ENCODE assay signal across 14 cellular contexts in the genomic region with DNA sequence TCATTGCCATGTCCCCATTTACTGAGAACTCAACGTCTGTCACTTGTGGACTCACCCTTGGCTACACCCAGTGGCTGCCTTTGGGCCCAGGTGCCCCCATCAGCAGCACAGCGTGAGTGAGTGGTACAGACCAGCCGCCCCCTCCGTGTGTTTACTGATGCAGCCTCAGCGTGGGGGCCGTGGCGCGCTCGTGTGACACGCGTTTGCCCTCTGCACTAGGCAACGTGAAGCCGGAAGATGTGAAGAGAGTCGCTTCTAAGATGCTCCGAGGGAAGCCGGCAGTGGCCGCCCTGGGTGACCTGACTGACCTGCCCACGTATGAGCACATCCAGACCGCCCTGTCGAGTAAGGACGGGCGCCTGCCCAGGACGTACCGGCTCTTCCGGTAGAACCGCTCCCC. TPM values are rescaled to one million over a fixed set of nuclear protein-coding genes. Genes with fewer than 3 reads are reported as not detected.
DNase-seq lines count a peak whose midpoint lies in the region; ATAC-seq and TF ChIP-seq lines count a peak whose summit lies in the region.
"Had no signal": no experiment of that assay in that cellular context is flagged by ENCODE, and none has a peak within 500 bp of the region (broad histone marks: within the 10 kb centered on the region; RNA-seq: fewer than 3 reads in every experiment).

No MANE protein-coding gene starts in this region.

- no peaks in the 10 kb centered on the region for H3K9me3 Mint-ChIP-seq in activated T-cell treated with anti-CD3 and anti-CD28 coated beads, Interleukin-2, amount 50 U/mL, for 24 hours
- H3K9me3 Mint-ChIP-seq in activated T-cell treated with anti-CD3 and anti-CD28 coated beads, Interleukin-2, amount 50 U/mL, for 72 hours = no peaks in the 10 kb centered on the region
- H3K9me3 Mint-ChIP-seq in endothelial cell (ENCODE audit: unreplicated experiment) = no peaks in the 10 kb centered on the region
- H3K9me3 Mint-ChIP-seq: CD4-positive, alpha-beta memory T cell; H9 had no signal

- peaks cover 95% of the 10 kb centered on the region for H3K36me3 Mint-ChIP-seq in activated T-cell treated with anti-CD3 and anti-CD28 coated beads, Interleukin-2, amount 50 U/mL, for 24 hours (ENCODE audit: low read depth)
- H3K36me3 Mint-ChIP-seq in activated T-cell treated with anti-CD3 and anti-CD28 coated beads, Interleukin-2, amount 50 U/mL, for 72 hours (ENCODE audit: insufficient read depth in 2 of 2) = peaks cover 1 to 5% of the 10 kb centered on the region in 2 donors
- H3K36me3 Mint-ChIP-seq in endothelial cell (ENCODE audit: low read depth, unreplicated experiment) = peaks cover 19% of the 10 kb centered on the region

- no peak for ATAC-seq in activated T-cell treated with anti-CD3 and anti-CD28 coated beads, Interleukin-2, amount 50 U/mL, for 72 hours (replicated peaks in 1 of 2)
- ATAC-seq in HG02610 (IDR thresholded peaks at IDR 0.05; ENCODE audit: unreplicated experiment) = no peak
- ATAC-seq: A549 had no signal

- H3K4me3 ChIP-seq in LNCaP clone FGC (ENCODE audit: low read depth, low read length) = peak overlapping the region; percentile 36
- H3K4me3 ChIP-seq: A549 had no signal

- peak overlapping the region; percentile 37 for H3K27ac Mint-ChIP-seq in activated T-cell treated with anti-CD3 and anti-CD28 coated beads, Interleukin-2, amount 50 U/mL, for 24 hours
- no peak overlapping the region for H3K27ac Mint-ChIP-seq in activated T-cell treated with anti-CD3 and anti-CD28 coated beads, Interleukin-2, amount 50 U/mL, for 72 hours
- H3K27ac Mint-ChIP-seq in endothelial cell (ENCODE audit: unreplicated experiment) = no peak overlapping the region
- H3K27ac Mint-ChIP-seq: CD14-positive monocyte; CD4-positive, alpha-beta memory T cell; H9 had no signal

- H3K27me3 Mint-ChIP-seq in activated T-cell treated with anti-CD3 and anti-CD28 coated beads, Interleukin-2, amount 50 U/mL, for 24 hours = no peaks in the 10 kb centered on the region
- no peaks in the 10 kb centered on the region for H3K27me3 Mint-ChIP-seq in activated T-cell treated with anti-CD3 and anti-CD28 coated beads, Interleukin-2, amount 50 U/mL, for 72 hours (ENCODE audit: low read depth)
- peaks cover 2% of the 10 kb centered on the region for H3K27me3 Mint-ChIP-seq in endothelial cell (ENCODE audit: unreplicated experiment)
- H3K27me3 Mint-ChIP-seq: CD4-positive, alpha-beta memory T cell had no signal

- TF ChIP-seq CTCF in LNCaP clone FGC (IDR thresholded peaks at IDR 0.05; ENCODE audit: control insufficient read depth, extremely low read depth, insufficient read depth) (no peak), endothelial cell (IDR thresholded peaks at IDR 0.05; ENCODE audit: unreplicated experiment) (no peak)

- no peak for DNase-seq in activated T-cell treated with anti-CD3 and anti-CD28 coated beads, Interleukin-2, amount 50 U/mL, for 24 hours
- no peak for DNase-seq in activated T-cell treated with anti-CD3 and anti-CD28 coated beads, Interleukin-2, amount 50 U/mL, for 72 hours
- DNase-seq in LNCaP clone FGC (ENCODE audit: low read depth) = peak; percentile 76
- DNase-seq in endothelial cell (ENCODE audit: low spot score) = no peak
- no peak for DNase-seq in T1000 (lab: John Stamatoyannopoulos, UW)
- DNase-seq: AML-193; CD4-positive, alpha-beta memory T cell; DMS153; DMS79; GDM1; H9 had no signal

- peaks cover 10% of the 10 kb centered on the region for H3K4me1 Mint-ChIP-seq in activated T-cell treated with anti-CD3 and anti-CD28 coated beads, Interleukin-2, amount 50 U/mL, for 24 hours (ENCODE audit: low read depth)
- H3K4me1 Mint-ChIP-seq in activated T-cell treated with anti-CD3 and anti-CD28 coated beads, Interleukin-2, amount 50 U/mL, for 72 hours (ENCODE audit: low read depth) = peaks cover 14% of the 10 kb centered on the region
- H3K4me1 Mint-ChIP-seq in endothelial cell (ENCODE audit: unreplicated experiment) = no peaks in the 10 kb centered on the region
- H3K4me1 Mint-ChIP-seq: CD14-positive monocyte; CD4-positive, alpha-beta memory T cell; H9 had no signal

- H3K4me3 Mint-ChIP-seq in activated T-cell treated with anti-CD3 and anti-CD28 coated beads, Interleukin-2, amount 50 U/mL, for 24 hours = no peak overlapping the region
- H3K4me3 Mint-ChIP-seq in activated T-cell treated with anti-CD3 and anti-CD28 coated beads, Interleukin-2, amount 50 U/mL, for 72 hours = no peak overlapping the region
- H3K4me3 Mint-ChIP-seq in endothelial cell (ENCODE audit: unreplicated experiment) = peak overlapping the region; percentile 83
- H3K4me3 Mint-ChIP-seq: CD14-positive monocyte; CD4-positive, alpha-beta memory T cell; H9 had no signal

RNA-seq across cellular contexts. Expression of gene PMPCA, which starts 12.4 kb away (rescaled TPM):
- 10 to 100 TPM; 61.9 to 62.7 TPM for total RNA-seq in activated T-cell treated with anti-CD3 and anti-CD28 coated beads, Interleukin-2, amount 50 U/mL, for 72 hours
- 61.3 TPM for total RNA-seq in endothelial cell (ENCODE audit: unreplicated experiment)

RNA-seq across cellular contexts. Expression of gene ENTR1, which starts 12.5 kb away (rescaled TPM):
- 10 to 100 TPM; 47.2 to 70.6 TPM for total RNA-seq in activated T-cell treated with anti-CD3 and anti-CD28 coated beads, Interleukin-2, amount 50 U/mL, for 72 hours
- total RNA-seq in endothelial cell (ENCODE audit: unreplicated experiment) = 45.0 TPM

RNA-seq across cellular contexts. Expression of gene INPP5E, which starts 16.8 kb away (rescaled TPM):
- total RNA-seq in activated T-cell treated with anti-CD3 and anti-CD28 coated beads, Interleukin-2, amount 50 U/mL, for 72 hours = 10 to 100 TPM; 17.2 to 20.1 TPM
- total RNA-seq in endothelial cell (ENCODE audit: unreplicated experiment) = 23.6 TPM

RNA-seq across cellular contexts. Expression of gene SNAPC4, which starts 22.9 kb away (rescaled TPM):
- total RNA-seq in activated T-cell treated with anti-CD3 and anti-CD28 coated beads, Interleukin-2, amount 50 U/mL, for 72 hours = 10 to 100 TPM; 10.9 to 14.3 TPM
- 13.5 TPM for total RNA-seq in endothelial cell (ENCODE audit: unreplicated experiment)

RNA-seq across cellular contexts. Expression of gene CARD9, which starts 49.4 kb away (rescaled TPM):
- total RNA-seq in activated T-cell treated with anti-CD3 and anti-CD28 coated beads, Interleukin-2, amount 50 U/mL, for 72 hours = 1 to 10 TPM; 1.2 to 1.6 TPM
- 0.41 TPM for total RNA-seq in endothelial cell (ENCODE audit: unreplicated experiment)
